ENCODE assay signal across 9 cellular contexts in the genomic region with DNA sequence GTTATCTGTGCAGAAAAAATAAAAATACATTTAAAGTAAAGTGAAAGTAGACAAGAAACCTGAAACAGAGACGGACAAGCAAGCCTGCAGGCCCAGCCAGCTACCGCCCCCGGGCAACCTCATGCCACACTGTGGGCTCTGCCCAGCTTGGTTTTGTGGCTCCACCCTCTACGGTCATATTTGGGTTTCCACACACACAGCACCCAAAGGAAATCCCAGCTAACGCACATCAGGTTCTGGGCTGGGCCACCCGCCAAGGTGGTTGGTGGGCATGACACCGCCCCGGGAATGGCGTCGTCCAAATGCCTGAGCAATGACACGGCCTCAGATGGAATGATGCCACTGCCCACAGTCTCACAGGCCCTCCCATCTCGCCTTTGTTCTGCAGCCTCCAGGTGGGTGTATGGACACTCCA. TPM values are rescaled to one million over a fixed set of nuclear protein-coding genes. Genes with fewer than 3 reads are reported as not detected.
A peak's percentile ranks its signal among the peaks of the same experiment; 100 is the strongest.
DNase-seq lines count a peak whose midpoint lies in the region; ATAC-seq, FAIRE-seq and TF ChIP-seq lines count a peak whose summit lies in the region.
"Had no signal": no experiment of that assay in that cellular context is flagged by ENCODE, and none has a peak within 500 bp of the region (broad histone marks: within the 10 kb centered on the region; RNA-seq: fewer than 3 reads in every experiment).

No MANE protein-coding gene starts in this region.

- ATAC-seq in HepG2 (0 out of 3 replicates have a peak, but pooled peaks have one; percentile 14), HG03520 (IDR thresholded peaks at IDR 0.05; ENCODE audit: unreplicated experiment) (no peak), HG02852 (IDR thresholded peaks at IDR 0.05; ENCODE audit: unreplicated experiment) (no peak)

- no TSS peak for BruUV-seq in HepG2 (replicated peaks; lab: Mats Ljungman, UMichigan)

- no peak overlapping the region for H2AFZ ChIP-seq in HepG2 (ENCODE audit: low read length)

- DNase-seq in 8988T, result peak; percentile 69
- DNase-seq in NCI-H2196 (lab: John Stamatoyannopoulos, UW; ENCODE audit: unreplicated experiment), result peak; percentile 62
- DNase-seq in activated naive CD4-positive, alpha-beta T cell treated with anti-CD3 and anti-CD28 coated beads, Interleukin-2, amount 10 ng/mL, durations not matched to agents 7 days and 5 days, result peak; percentile 74
- DNase-seq in HepG2 (ENCODE audit: low spot score), result no peak
- no peak for DNase-seq in activated T-helper 2 cell treated with anti-CD3 and anti-CD28 coated beads, Interferon-gamma antibody, Interleukin-2, Interleukin-4, amounts not matched to agents 10 μg/mL and 5 μg/mL and 100 μg/mL, durations not matched to agents 14 hours and 24 hours and 36 hours (ENCODE audit: low spot score)
- DNase-seq in NCI-H774 (lab: John Stamatoyannopoulos, UW), result no peak

- no peak for TF ChIP-seq POLR2A in HepG2 (IDR thresholded peaks at IDR 0.05; ENCODE audit: insufficient read depth in 1 of 2, low read depth in 2 of 2, low read length in 2 of 2)

- H3K36me3 ChIP-seq in HepG2 (replicated peaks in 1 of 2; ENCODE audit: control insufficient read depth in 1 of 2, insufficient read depth in 2 of 2, low read length in 2 of 2), result no peaks in the 10 kb centered on the region

- peaks cover 4% of the 10 kb centered on the region for H3K9me3 Mint-ChIP-seq in activated naive CD4-positive, alpha-beta T cell treated with anti-CD3 and anti-CD28 coated beads, Interleukin-2, amount 10 ng/mL, durations not matched to agents 7 days and 5 days
- no peaks in the 10 kb centered on the region for H3K9me3 Mint-ChIP-seq in activated T-helper 2 cell treated with anti-CD3 and anti-CD28 coated beads, Interferon-gamma antibody, Interleukin-2, Interleukin-4, amounts not matched to agents 10 μg/mL and 5 μg/mL and 100 μg/mL, durations not matched to agents 14 hours and 24 hours and 36 hours

- in situ Hi-C loops in HepG2 (cut with HindIII; ENCODE audit: extremely low pct_ligation_motif_present, low pct_unique_long_range_greater_than_20kb), result no loop called here

- no peak for TF ChIP-seq CTCF in HepG2 (CRISPR knock-in tag; IDR thresholded peaks at IDR 0.05)

- no peaks in the 10 kb centered on the region for H3K4me1 ChIP-seq in HepG2 (ENCODE audit: insufficient read depth, low read length)

- intact Hi-C loops in HepG2 (cut with micrococcal nuclease; ENCODE audit: unreplicated experiment), result no loop called here
- intact Hi-C loops in activated T-helper 2 cell treated with anti-CD3 and anti-CD28 coated beads, Interferon-gamma antibody, Interleukin-2, Interleukin-4, amounts not matched to agents 10 μg/mL and 5 μg/mL and 100 μg/mL, durations not matched to agents 14 hours and 24 hours and 36 hours (cut with micrococcal nuclease), result no loop called here

- CTCF ChIA-PET in activated naive CD4-positive, alpha-beta T cell treated with anti-CD3 and anti-CD28 coated beads, Interleukin-2, amount 10 ng/mL, durations not matched to agents 7 days and 5 days (lab: Charles Lee), result interaction anchor here (1.3 kb wide), 1 partner anchor 40 kb away, joined by 3 read pairs; no protein-coding TSS in a partner anchor
- CTCF ChIA-PET in HepG2 (lab: Yijun Ruan, JAX; ENCODE audit: low intra/inter-chr PET ratio, low total read pairs), result no interaction called here

- H3K9ac ChIP-seq in HepG2 (ENCODE audit: insufficient read depth, low read depth, low read length), result no peak overlapping the region

- H3K4me3 ChIP-seq in HepG2 (replicated peaks in 1 of 3; ENCODE audit: insufficient read depth in 1 of 3, low read depth in 2 of 3, low read length in 3 of 3), result no peak overlapping the region

- no peak overlapping the region for H3K27ac ChIP-seq in HepG2 (ENCODE audit: extremely low read length, insufficient read depth, low read length)
- H3K27ac ChIP-seq: C4-2B had no signal

- TF ChIP-seq RAD21 in HepG2 (CRISPR knock-in tag; IDR thresholded peaks at IDR 0.05), result no peak

- no peaks in the 10 kb centered on the region for H3K79me2 ChIP-seq in HepG2 (ENCODE audit: insufficient read depth, low read length)

- H3K4me2 ChIP-seq in HepG2 (ENCODE audit: low read depth, low read length), result no peak overlapping the region

- no peaks in the 10 kb centered on the region for H3K9me3 ChIP-seq in HepG2 (ENCODE audit: low read length)

- H4K20me1 ChIP-seq in HepG2 (ENCODE audit: insufficient read depth, low read length), result no peaks in the 10 kb centered on the region

- peaks cover 41% of the 10 kb centered on the region for H3K36me3 Mint-ChIP-seq in activated naive CD4-positive, alpha-beta T cell treated with anti-CD3 and anti-CD28 coated beads, Interleukin-2, amount 10 ng/mL, durations not matched to agents 7 days and 5 days
- H3K36me3 Mint-ChIP-seq in activated T-helper 2 cell treated with anti-CD3 and anti-CD28 coated beads, Interferon-gamma antibody, Interleukin-2, Interleukin-4, amounts not matched to agents 10 μg/mL and 5 μg/mL and 100 μg/mL, durations not matched to agents 14 hours and 24 hours and 36 hours (ENCODE audit: low read depth), result peaks cover 6% of the 10 kb centered on the region

- no peak for FAIRE-seq in HepG2 (lab: Jason Lieb, UNC)

- peak overlapping the region; percentile 88 for H3K27ac Mint-ChIP-seq in activated naive CD4-positive, alpha-beta T cell treated with anti-CD3 and anti-CD28 coated beads, Interleukin-2, amount 10 ng/mL, durations not matched to agents 7 days and 5 days
- no peak overlapping the region for H3K27ac Mint-ChIP-seq in activated T-helper 2 cell treated with anti-CD3 and anti-CD28 coated beads, Interferon-gamma antibody, Interleukin-2, Interleukin-4, amounts not matched to agents 10 μg/mL and 5 μg/mL and 100 μg/mL, durations not matched to agents 14 hours and 24 hours and 36 hours

- WGBS in HepG2 (ENCODE audit: low lambda C conversion rate), result 31% methylated on average over 12 of the region's 12 CpGs

- TF ChIP-seq EP300 in HepG2 (IDR thresholded peaks at IDR 0.05; ENCODE audit: low read depth in 2 of 2, low read length in 2 of 2) (no peak), HepG2 (CRISPR knock-in tag; IDR thresholded peaks at IDR 0.05; ENCODE audit: borderline replicate concordance) (no peak)

- H3K27me3 Mint-ChIP-seq in activated naive CD4-positive, alpha-beta T cell treated with anti-CD3 and anti-CD28 coated beads, Interleukin-2, amount 10 ng/mL, durations not matched to agents 7 days and 5 days, result no peaks in the 10 kb centered on the region
- H3K27me3 Mint-ChIP-seq in activated T-helper 2 cell treated with anti-CD3 and anti-CD28 coated beads, Interferon-gamma antibody, Interleukin-2, Interleukin-4, amounts not matched to agents 10 μg/mL and 5 μg/mL and 100 μg/mL, durations not matched to agents 14 hours and 24 hours and 36 hours (ENCODE audit: low read depth), result no peaks in the 10 kb centered on the region

- H3K4me3 Mint-ChIP-seq in activated naive CD4-positive, alpha-beta T cell treated with anti-CD3 and anti-CD28 coated beads, Interleukin-2, amount 10 ng/mL, durations not matched to agents 7 days and 5 days, result peak overlapping the region; percentile 45
- H3K4me3 Mint-ChIP-seq in activated T-helper 2 cell treated with anti-CD3 and anti-CD28 coated beads, Interferon-gamma antibody, Interleukin-2, Interleukin-4, amounts not matched to agents 10 μg/mL and 5 μg/mL and 100 μg/mL, durations not matched to agents 14 hours and 24 hours and 36 hours (ENCODE audit: low read depth), result no peak overlapping the region

- H3K27me3 ChIP-seq in HepG2 (ENCODE audit: control insufficient read depth in 1 of 2, insufficient read depth in 2 of 2, low read length in 2 of 2), result peaks cover 0 to 14% of the 10 kb centered on the region in 2 experiments; a peak in 3 of 5 replicates

- POLR2A ChIA-PET in HepG2 (lab: Yijun Ruan, JAX), result no interaction called here

- peaks cover 99% of the 10 kb centered on the region for H3K4me1 Mint-ChIP-seq in activated naive CD4-positive, alpha-beta T cell treated with anti-CD3 and anti-CD28 coated beads, Interleukin-2, amount 10 ng/mL, durations not matched to agents 7 days and 5 days
- H3K4me1 Mint-ChIP-seq in activated T-helper 2 cell treated with anti-CD3 and anti-CD28 coated beads, Interferon-gamma antibody, Interleukin-2, Interleukin-4, amounts not matched to agents 10 μg/mL and 5 μg/mL and 100 μg/mL, durations not matched to agents 14 hours and 24 hours and 36 hours (ENCODE audit: low read depth), result peaks cover 45% of the 10 kb centered on the region

RNA-seq across cellular contexts. Expression of gene FAM110A, which starts 22.9 kb away (rescaled TPM):
- total RNA-seq in HepG2 (2016; rRNA removed; fragmentation: Illumina TruSeq; extraction: Trizol), result 1.7 and 1.9 TPM in 2 replicates
- 0.81 and 1.3 TPM in 2 replicates for total RNA-seq in HepG2 (2016; cell fraction: cytosol; rRNA removed; fragmentation: Illumina TruSeq; extraction: Trizol; ENCODE audit: low read depth)
- 1.8 and 2.0 TPM in 2 replicates for total RNA-seq in HepG2 (2016; cell fraction: insoluble cytoplasmic fraction; rRNA removed; fragmentation: Illumina TruSeq; extraction: Trizol)
- 1.8 and 2.3 TPM in 2 replicates for total RNA-seq in HepG2 (2016; cell fraction: membrane; rRNA removed; fragmentation: Illumina TruSeq; extraction: Trizol)
- total RNA-seq in HepG2 (2016; cell fraction: nucleus; rRNA removed; fragmentation: Illumina TruSeq; extraction: Trizol), result 1.4 and 1.5 TPM in 2 replicates
- 1.9 and 2.0 TPM in 2 replicates for polyA plus RNA-seq in HepG2 (2011; rRNA removed)
- polyA plus RNA-seq in HepG2 (2011; cell fraction: cytosol; rRNA removed), result 1.5 and 2.7 TPM in 2 replicates
- 6.1 and 6.2 TPM in 2 replicates for polyA plus RNA-seq in HepG2 (2011; cell fraction: nucleus; rRNA removed)
- 0.95 and 1.2 TPM in 2 replicates for polyA plus RNA-seq in HepG2 (2012)
- 0.83 and 1.3 TPM in 2 replicates for polyA plus RNA-seq in HepG2 (2016; cell fraction: cytosol; fragmentation: Illumina TruSeq; extraction: Trizol; ENCODE audit: low read depth)
- 2.6 and 3.0 TPM in 2 replicates for polyA plus RNA-seq in HepG2 (2016; cell fraction: insoluble cytoplasmic fraction; fragmentation: Illumina TruSeq; extraction: Trizol; ENCODE audit: low read depth)
- 1.3 and 1.8 TPM in 2 replicates for polyA plus RNA-seq in HepG2 (2016; cell fraction: membrane; fragmentation: Illumina TruSeq; extraction: Trizol; ENCODE audit: low read depth)
- polyA plus RNA-seq in HepG2 (2016; cell fraction: nucleus; fragmentation: Illumina TruSeq; extraction: Trizol; ENCODE audit: insufficient read depth, low read depth), result 3.1 and 3.2 TPM in 2 replicates
- 2.7 and 3.5 TPM in 2 replicates for polyA minus RNA-seq in HepG2 (2011; rRNA and poly(A)+ RNA removed; ENCODE audit: low replicate concordance)
- 0.40 and 1.2 TPM in 2 replicates for polyA minus RNA-seq in HepG2 (2011; cell fraction: cytosol; rRNA and poly(A)+ RNA removed)
- 0.50 and 0.52 TPM in 2 replicates for polyA minus RNA-seq in HepG2 (2011; cell fraction: nucleus; rRNA and poly(A)+ RNA removed)
- 12.7 and 12.8 TPM in 2 replicates for total RNA-seq in activated T-helper 2 cell treated with anti-CD3 and anti-CD28 coated beads, Interferon-gamma antibody, Interleukin-2, Interleukin-4, amounts not matched to agents 10 μg/mL and 5 μg/mL and 100 μg/mL, durations not matched to agents 14 hours and 24 hours and 36 hours

RNA-seq across cellular contexts. Expression of gene ANGPT4, which starts 59.8 kb away (rescaled TPM):
- not detected in 2 replicates for total RNA-seq in HepG2 (2016; rRNA removed; fragmentation: Illumina TruSeq; extraction: Trizol)
- total RNA-seq in HepG2 (2016; cell fraction: cytosol; rRNA removed; fragmentation: Illumina TruSeq; extraction: Trizol; ENCODE audit: low read depth), result not detected in 2 replicates
- total RNA-seq in HepG2 (2016; cell fraction: insoluble cytoplasmic fraction; rRNA removed; fragmentation: Illumina TruSeq; extraction: Trizol), result not detected in 2 replicates
- total RNA-seq in HepG2 (2016; cell fraction: membrane; rRNA removed; fragmentation: Illumina TruSeq; extraction: Trizol), result not detected in 2 replicates
- not detected in 2 replicates for total RNA-seq in HepG2 (2016; cell fraction: nucleus; rRNA removed; fragmentation: Illumina TruSeq; extraction: Trizol)
- not detected in 2 replicates for polyA plus RNA-seq in HepG2 (2011; rRNA removed)
- not detected in 2 replicates for polyA plus RNA-seq in HepG2 (2011; cell fraction: cytosol; rRNA removed)
- not detected in 2 replicates for polyA plus RNA-seq in HepG2 (2011; cell fraction: nucleus; rRNA removed)
- polyA plus RNA-seq in HepG2 (2012), result not detected in 2 replicates
- polyA plus RNA-seq in HepG2 (2016; cell fraction: cytosol; fragmentation: Illumina TruSeq; extraction: Trizol; ENCODE audit: low read depth), result not detected in 2 replicates
- not detected in 2 replicates for polyA plus RNA-seq in HepG2 (2016; cell fraction: insoluble cytoplasmic fraction; fragmentation: Illumina TruSeq; extraction: Trizol; ENCODE audit: low read depth)
- polyA plus RNA-seq in HepG2 (2016; cell fraction: membrane; fragmentation: Illumina TruSeq; extraction: Trizol; ENCODE audit: low read depth), result not detected in 2 replicates
- polyA plus RNA-seq in HepG2 (2016; cell fraction: nucleus; fragmentation: Illumina TruSeq; extraction: Trizol; ENCODE audit: insufficient read depth, low read depth), result not detected in 2 replicates
- not detected in 2 replicates for polyA minus RNA-seq in HepG2 (2011; rRNA and poly(A)+ RNA removed; ENCODE audit: low replicate concordance)
- not detected in 2 replicates for polyA minus RNA-seq in HepG2 (2011; cell fraction: cytosol; rRNA and poly(A)+ RNA removed)
- polyA minus RNA-seq in HepG2 (2011; cell fraction: nucleus; rRNA and poly(A)+ RNA removed), result not detected in 2 replicates
- not detected in 2 replicates for total RNA-seq in activated T-helper 2 cell treated with anti-CD3 and anti-CD28 coated beads, Interferon-gamma antibody, Interleukin-2, Interleukin-4, amounts not matched to agents 10 μg/mL and 5 μg/mL and 100 μg/mL, durations not matched to agents 14 hours and 24 hours and 36 hours

Comparison
In these comparisons a context has a peak if more than half of its experiments do, and no peak if none do; other contexts are left out.
1. DNase-seq: peak in 8988T (single experiment), NCI-H2196 (single experiment) and activated naive CD4-positive, alpha-beta T cell treated with anti-CD3 and anti-CD28 coated beads, Interleukin-2, amount 10 ng/mL, durations not matched to agents 7 days and 5 days (single experiment); none in HepG2 (single experiment), activated T-helper 2 cell treated with anti-CD3 and anti-CD28 coated beads, Interferon-gamma antibody, Interleukin-2, Interleukin-4, amounts not matched to agents 10 μg/mL and 5 μg/mL and 100 μg/mL, durations not matched to agents 14 hours and 24 hours and 36 hours (single experiment) and NCI-H774 (single experiment).